In genomic region chr10:108378779-108379178, GRCh38 we compare ENCODE assay signal across 28 cellular contexts.
"Had no signal": no experiment of that assay in that cellular context is flagged by ENCODE, and none has a peak within 500 bp of the region (broad histone marks: within the 10 kb centered on the region; RNA-seq: fewer than 3 reads in every experiment).

No MANE protein-coding gene starts in this region.

- H3K9me3 ChIP-seq: colonic mucosa, esophagus muscularis mucosa, esophagus squamous epithelium, gastrocnemius medialis, gastroesophageal sphincter, heart left ventricle, heart right ventricle had no signal

- ATAC-seq: effector memory CD8-positive, alpha-beta T cell; esophagus mucosa; foreskin keratinocyte; gastrocnemius medialis; gastroesophageal sphincter; heart left ventricle; heart right ventricle had no signal

- DNase-seq: colonic mucosa; cortex of kidney; dermis blood vessel endothelial cell; dorsolateral prefrontal cortex; effector CD4-positive, alpha-beta T cell; effector CD8-positive, alpha-beta T cell; effector memory CD4-positive, alpha-beta T cell; effector memory CD8-positive, alpha-beta T cell; endodermal cell; erythroblast; esophagus squamous epithelium; foreskin fibroblast; foreskin keratinocyte; foreskin melanocyte; gastrocnemius medialis; glutamatergic neuron; head of caudate nucleus; heart left ventricle; heart right ventricle had no signal

- H3K4me3 ChIP-seq: colonic mucosa, coronary artery, dorsolateral prefrontal cortex, esophagus muscularis mucosa, esophagus squamous epithelium, gastrocnemius medialis, gastroesophageal sphincter, heart left ventricle, heart right ventricle had no signal

- H3K4me1 ChIP-seq: colonic mucosa, esophagus muscularis mucosa, esophagus squamous epithelium, foreskin keratinocyte, gastrocnemius medialis, gastroesophageal sphincter, heart left ventricle, heart right ventricle had no signal

- FAIRE-seq: colon, endometrium, endothelial cell of umbilical vein, frontal cortex had no signal

- H3K36me3 ChIP-seq: colonic mucosa, esophagus muscularis mucosa, esophagus squamous epithelium, gastrocnemius medialis, gastroesophageal sphincter, heart left ventricle, heart right ventricle had no signal

- H3K27me3 ChIP-seq: colonic mucosa, esophagus muscularis mucosa, esophagus squamous epithelium, foreskin keratinocyte, gastrocnemius medialis, gastroesophageal sphincter, heart left ventricle, heart right ventricle had no signal

- H3K27ac ChIP-seq: colonic mucosa, coronary artery, dorsolateral prefrontal cortex, epithelial cell of prostate, esophagus muscularis mucosa, esophagus squamous epithelium, foreskin keratinocyte, gastrocnemius medialis, gastroesophageal sphincter, heart left ventricle, heart right ventricle had no signal
